16 cellular contexts compared by ENCODE assay signal in genomic region chr15:80590772-80591355, GRCh38.
DNase-seq lines count a peak whose midpoint lies in the region; ATAC-seq and TF ChIP-seq lines count a peak whose summit lies in the region.
"Had no signal": no experiment of that assay in that cellular context is flagged by ENCODE, and none has a peak within 500 bp of the region (broad histone marks: within the 10 kb centered on the region; RNA-seq: fewer than 3 reads in every experiment).

No MANE protein-coding gene starts in this region.

- H3K4me3 Mint-ChIP-seq in WTC11: no peak overlapping the region
- H3K4me3 Mint-ChIP-seq: CD8-positive, alpha-beta T cell; IgD-negative memory B cell had no signal

- no peaks in the 10 kb centered on the region for H3K36me3 Mint-ChIP-seq in WTC11
- H3K36me3 Mint-ChIP-seq: CD8-positive, alpha-beta T cell; IgD-negative memory B cell had no signal

- no peak for ATAC-seq in RWPE2 (ENCODE audit: low read depth)
- 0 out of 2 replicates have a peak, but pooled peaks have one; percentile 34 for ATAC-seq in WTC11
- no peak for ATAC-seq in foreskin keratinocyte
- ATAC-seq in GM19455 (IDR thresholded peaks at IDR 0.05; ENCODE audit: unreplicated experiment): no peak
- ATAC-seq: A549; CD8-positive, alpha-beta T cell; HCT116 had no signal

- H3K27ac ChIP-seq in RWPE2 (ENCODE audit: poor library complexity, severe bottlenecking) (no peak overlapping the region), foreskin keratinocyte (peak overlapping the region; percentile 97), PC-9 (no peak overlapping the region)
- H3K27ac ChIP-seq: C4-2B had no signal

- H3K36me3 ChIP-seq in RWPE2 (ENCODE audit: low read depth) (no peaks in the 10 kb centered on the region), PC-9 (ENCODE audit: low read depth) (no peaks in the 10 kb centered on the region)
- H3K36me3 ChIP-seq: BE2C had no signal

- intact Hi-C loops in PC-9 (cut with micrococcal nuclease; ENCODE audit: unreplicated experiment): no loop called here

- DNase-seq in RWPE2 (ENCODE audit: low spot score): peak; percentile 61
- DNase-seq in WTC11 (ENCODE audit: low spot score): no peak
- no peak for DNase-seq in foreskin keratinocyte
- DNase-seq in NCI-H526 treated with DMSO at 0.1 percent for 48 hours (lab: John Stamatoyannopoulos, UW): no peak
- no peak for DNase-seq in PC-9
- no peak for DNase-seq in NCI-H524 (lab: John Stamatoyannopoulos, UW)
- DNase-seq: BE2C; Caco-2; CD8-positive, alpha-beta T cell; DND-41; GDM1 had no signal

- no peak overlapping the region for H3K4me2 ChIP-seq in PC-9
- H3K4me2 ChIP-seq: A549 had no signal

- H4K20me1 ChIP-seq in PC-9 (ENCODE audit: insufficient read depth): no peaks in the 10 kb centered on the region

- H2AFZ ChIP-seq in PC-9: no peak overlapping the region

- no peaks in the 10 kb centered on the region for H3K9me2 ChIP-seq in PC-9 (ENCODE audit: insufficient read depth)

- H3K27me3 Mint-ChIP-seq in WTC11 (ENCODE audit: low read depth): no peaks in the 10 kb centered on the region; the same call in 1 of the 2 replicates
- H3K27me3 Mint-ChIP-seq: IgD-negative memory B cell had no signal

- peaks cover 23% of the 10 kb centered on the region for H3K4me1 Mint-ChIP-seq in WTC11
- H3K4me1 Mint-ChIP-seq: IgD-negative memory B cell had no signal

- H3K9me3 Mint-ChIP-seq in WTC11: no peaks in the 10 kb centered on the region
- H3K9me3 Mint-ChIP-seq: CD8-positive, alpha-beta T cell; IgD-negative memory B cell had no signal

- no peak overlapping the region; the same call in 1 of the 2 replicates for H3K27ac Mint-ChIP-seq in WTC11
- H3K27ac Mint-ChIP-seq: CD8-positive, alpha-beta T cell; IgD-negative memory B cell had no signal

- CTCF ChIA-PET in WTC11 (lab: Charles Lee) (interaction anchor here (2.3 kb wide), 1 partner anchor 186 kb away, joined by 5 read pairs; no protein-coding TSS in a partner anchor), PC-9 (lab: Charles Lee) (no interaction called here)

- BruUV-seq in PC-9 (replicated peaks; lab: Mats Ljungman, UMichigan): no TSS peak

- no peak overlapping the region for H3K4me3 ChIP-seq in RWPE2 (ENCODE audit: severe bottlenecking)
- no peak overlapping the region for H3K4me3 ChIP-seq in PC-9
- H3K4me3 ChIP-seq: A549 had no signal

- POLR2A ChIA-PET in WTC11 (lab: Charles Lee): no interaction called here
- POLR2A ChIA-PET in PC-9 (lab: Charles Lee; ENCODE audit: unreplicated experiment): no interaction called here

- H3F3A ChIP-seq in PC-9 (ENCODE audit: insufficient read depth, low read depth): peaks cover 48% of the 10 kb centered on the region

- H3K79me2 ChIP-seq in PC-9 (ENCODE audit: low read depth): no peaks in the 10 kb centered on the region

- peaks cover 44% of the 10 kb centered on the region for H3K4me1 ChIP-seq in RWPE2 (ENCODE audit: insufficient read depth, poor library complexity, severe bottlenecking)
- peaks cover 33% of the 10 kb centered on the region for H3K4me1 ChIP-seq in foreskin keratinocyte
- H3K4me1 ChIP-seq in PC-9 (replicated peaks; ENCODE audit: insufficient read depth): peaks cover 58% of the 10 kb centered on the region
- H3K4me1 ChIP-seq: BE2C had no signal

- no peak for TF ChIP-seq CTCF in RWPE2 (IDR thresholded peaks at IDR 0.05; ENCODE audit: poor library complexity, severe bottlenecking)
- TF ChIP-seq CTCF in WTC11 (IDR thresholded peaks at IDR 0.05): no peak
- no peak for TF ChIP-seq CTCF in foreskin keratinocyte (conservative IDR thresholded peaks at IDR 0.05)
- TF ChIP-seq CTCF in PC-9 (conservative IDR thresholded peaks at IDR 0.05): no peak

- H3K27me3 ChIP-seq in RWPE2 (ENCODE audit: insufficient read depth, poor library complexity, severe bottlenecking) (no peaks in the 10 kb centered on the region), foreskin keratinocyte (no peaks in the 10 kb centered on the region), PC-9 (ENCODE audit: insufficient read depth, low read depth) (no peaks in the 10 kb centered on the region)
- H3K27me3 ChIP-seq: BE2C had no signal

- H3K9me3 ChIP-seq in RWPE2 (ENCODE audit: severe bottlenecking) (no peaks in the 10 kb centered on the region), PC-9 (ENCODE audit: insufficient read depth, low read depth) (no peaks in the 10 kb centered on the region)
- H3K9me3 ChIP-seq: A549, BE2C, Caco-2 had no signal

TF ChIP-seq in WTC11, 78 proteins besides CTCF, POLR2A, EP300 and RAD21:
- no peak for TF ChIP-seq ZNF425 (CRISPR knock-in tag; conservative IDR thresholded peaks at IDR 0.05)
- TF ChIP-seq CBFB (CRISPR knock-in tag; IDR thresholded peaks at IDR 0.05; ENCODE audit: low read depth): no peak
- no peak for TF ChIP-seq NR3C1 (CRISPR knock-in tag; conservative IDR thresholded peaks at IDR 0.05; ENCODE audit: low read depth)
- TF ChIP-seq ESRRA (CRISPR knock-in tag; IDR thresholded peaks at IDR 0.05; ENCODE audit: borderline replicate concordance): no peak
- no peak for TF ChIP-seq CREB1 (CRISPR knock-in tag; IDR thresholded peaks at IDR 0.05)
- no peak for TF ChIP-seq PRDM15 (CRISPR knock-in tag; IDR thresholded peaks at IDR 0.05)
- no peak for TF ChIP-seq PRRX2 (CRISPR knock-in tag; IDR thresholded peaks at IDR 0.05)
- no peak for TF ChIP-seq FOXP1 (CRISPR knock-in tag; IDR thresholded peaks at IDR 0.05; ENCODE audit: borderline replicate concordance)
- TF ChIP-seq JUN (CRISPR knock-in tag; IDR thresholded peaks at IDR 0.05): no peak
- TF ChIP-seq OVOL2 (CRISPR knock-in tag; IDR thresholded peaks at IDR 0.05; ENCODE audit: borderline replicate concordance): no peak
- no peak for TF ChIP-seq ZNF416 (CRISPR knock-in tag; IDR thresholded peaks at IDR 0.05)
- TF ChIP-seq MXD4 (CRISPR knock-in tag; IDR thresholded peaks at IDR 0.05; ENCODE audit: borderline replicate concordance): no peak
- no peak for TF ChIP-seq FOXJ3 (CRISPR knock-in tag; IDR thresholded peaks at IDR 0.05; ENCODE audit: borderline replicate concordance)
- TF ChIP-seq ZNF219 (CRISPR knock-in tag; IDR thresholded peaks at IDR 0.05; ENCODE audit: borderline replicate concordance): no peak
- TF ChIP-seq SP1 (CRISPR knock-in tag; conservative IDR thresholded peaks at IDR 0.05): no peak
